Comparison of ENCODE assay signal across 9 cellular contexts in the genomic region with DNA sequence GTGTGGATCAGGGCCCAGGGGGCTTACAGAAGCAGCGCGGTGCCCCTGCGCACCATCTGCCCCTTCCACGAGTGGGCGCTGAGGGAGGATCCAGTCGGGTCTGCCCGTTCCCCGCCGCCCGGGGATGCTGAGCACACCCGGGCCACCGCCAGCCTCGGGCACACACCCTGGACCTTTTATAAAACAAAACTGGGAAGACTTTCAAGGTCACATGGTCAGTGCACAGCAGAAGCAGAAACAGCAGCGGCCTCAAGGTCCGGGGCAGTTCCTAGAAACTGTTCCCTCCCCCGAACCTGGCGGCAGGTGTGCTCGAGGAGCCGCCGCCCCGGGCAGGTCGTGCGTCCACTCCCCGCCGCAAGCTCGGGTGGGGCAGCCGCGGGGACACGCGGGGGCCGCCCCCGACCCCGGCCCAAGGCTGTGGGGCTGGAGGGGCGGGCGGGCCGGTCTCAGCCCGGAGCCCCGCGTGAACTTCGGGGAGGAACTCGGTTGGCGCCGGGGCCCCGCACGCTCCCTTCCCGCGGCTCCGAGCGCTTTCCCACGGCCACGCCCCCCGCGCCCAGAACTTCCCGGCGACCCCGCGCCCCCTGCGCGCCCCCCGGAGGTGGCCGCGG. TPM values are rescaled to one million over a fixed set of nuclear protein-coding genes. Genes with fewer than 3 reads are reported as not detected.
DNase-seq lines count a peak whose midpoint lies in the region; ATAC-seq, FAIRE-seq and TF ChIP-seq lines count a peak whose summit lies in the region.
"Had no signal": no experiment of that assay in that cellular context is flagged by ENCODE, and none has a peak within 500 bp of the region (broad histone marks: within the 10 kb centered on the region; RNA-seq: fewer than 3 reads in every experiment).

No MANE protein-coding gene starts in this region.

- in situ Hi-C loops in HepG2 (cut with HindIII; ENCODE audit: extremely low pct_ligation_motif_present, low pct_unique_long_range_greater_than_20kb) = no loop called here

- POLR2A ChIA-PET in HepG2 (lab: Yijun Ruan, JAX) = no interaction called here

- peak overlapping the region; percentile 72 for H3K4me2 ChIP-seq in HepG2 (ENCODE audit: low read depth, low read length)

- no peak overlapping the region for H3K27ac Mint-ChIP-seq in T-helper 2 cell treated with Interferon-gamma antibody and Interleukin-4, amounts not matched to agents 5 μg/mL and 100 μg/mL, for 36 hours

- CTCF ChIA-PET in HepG2 (lab: Yijun Ruan, JAX; ENCODE audit: low intra/inter-chr PET ratio, low total read pairs) = no interaction called here

- no peak overlapping the region for H2AFZ ChIP-seq in HepG2 (ENCODE audit: low read length)

- ATAC-seq in HepG2 = peak; percentile 58

- no peak for TF ChIP-seq RAD21 in HepG2 (CRISPR knock-in tag; IDR thresholded peaks at IDR 0.05)

- peaks cover 50% of the 10 kb centered on the region for H3K27me3 Mint-ChIP-seq in T-helper 2 cell treated with Interferon-gamma antibody and Interleukin-4, amounts not matched to agents 5 μg/mL and 100 μg/mL, for 36 hours (ENCODE audit: low read depth)

- intact Hi-C loops in dorsolateral prefrontal cortex (cut with DNase I) = loop anchor here (2.0 to 5.0 kb wide), 2 partner anchors 20 to 392 kb away; a partner anchor contains a TSS
- intact Hi-C loops in HepG2 (cut with micrococcal nuclease; ENCODE audit: unreplicated experiment) = no loop called here

- no TSS peak for BruUV-seq in HepG2 (replicated peaks; lab: Mats Ljungman, UMichigan)

- no peak for TF ChIP-seq CTCF in Peyer's patch (IDR thresholded peaks at IDR 0.05)
- peak in 20 of 56 donors; percentile 6 to 38 (median 18) for TF ChIP-seq CTCF in dorsolateral prefrontal cortex (IDR thresholded peaks at IDR 0.05 in 54 of 56, conservative IDR thresholded peaks at IDR 0.05 in 2 of 56; ENCODE audit: low read depth in 1 of 56, partially characterized antibody in 56 of 56)
- TF ChIP-seq CTCF in HepG2 (CRISPR knock-in tag; IDR thresholded peaks at IDR 0.05) = peak; percentile 55

- no peak for DNase-seq in T-helper 2 cell treated with Interferon-gamma antibody and Interleukin-4, amounts not matched to agents 5 μg/mL and 100 μg/mL, for 36 hours (ENCODE audit: low spot score)
- DNase-seq in T-helper 2 cell (no peak), Peyer's patch (peak; percentile 18 to 71 (median 70)), dorsolateral prefrontal cortex (peak in 3 of 10 donors; percentile 10 to 55 (median 54)), HepG2 (ENCODE audit: low spot score) (peak; percentile 45), superior temporal gyrus (ENCODE audit: extremely low spot score) (peak; percentile 35), 8988T (no peak), NCI-H128 (lab: John Stamatoyannopoulos, UW; ENCODE audit: unreplicated experiment) (no peak)

- TF ChIP-seq POLR2A in Peyer's patch (IDR thresholded peaks at IDR 0.05) (peak in 1 of 2 donors; percentile 12), HepG2 (IDR thresholded peaks at IDR 0.05; ENCODE audit: insufficient read depth in 1 of 2, low read depth in 2 of 2, low read length in 2 of 2) (0 out of 4 replicates have a peak, but pooled peaks of 1 of the 2 experiments have one; percentile 30)

- no peaks in the 10 kb centered on the region for H3K36me3 Mint-ChIP-seq in T-helper 2 cell treated with Interferon-gamma antibody and Interleukin-4, amounts not matched to agents 5 μg/mL and 100 μg/mL, for 36 hours (ENCODE audit: low read depth)

- peak overlapping the region; percentile 83 for H3K4me3 Mint-ChIP-seq in T-helper 2 cell treated with Interferon-gamma antibody and Interleukin-4, amounts not matched to agents 5 μg/mL and 100 μg/mL, for 36 hours

- no peak for FAIRE-seq in HepG2 (lab: Jason Lieb, UNC)
- FAIRE-seq: GM18507 had no signal

- no peak for TF ChIP-seq EP300 in HepG2 (IDR thresholded peaks at IDR 0.05; ENCODE audit: low read depth in 2 of 2, low read length in 2 of 2)
- no peak for TF ChIP-seq EP300 in HepG2 (CRISPR knock-in tag; IDR thresholded peaks at IDR 0.05; ENCODE audit: borderline replicate concordance)

- H3K9ac ChIP-seq in HepG2 (ENCODE audit: insufficient read depth, low read depth, low read length) = peak overlapping the region; percentile 72

- peaks cover 16% of the 10 kb centered on the region for H3K79me2 ChIP-seq in HepG2 (ENCODE audit: insufficient read depth, low read length)

- H3K27ac ChIP-seq in Peyer's patch (peak overlapping the region; percentile 11 to 84 (median 71)), dorsolateral prefrontal cortex (peak overlapping the region in 42 of 59 donors; percentile 0 to 85 (median 56)), HepG2 (ENCODE audit: extremely low read length, insufficient read depth, low read length) (peak overlapping the region; percentile 58)

- peak overlapping the region; percentile 49 to 93 (median 78) for H3K4me3 ChIP-seq in Peyer's patch
- H3K4me3 ChIP-seq in dorsolateral prefrontal cortex = peak overlapping the region; percentile 37 to 84 (median 66)
- peak overlapping the region; percentile 55 to 97 (median 71) for H3K4me3 ChIP-seq in HepG2 (replicated peaks in 1 of 3; ENCODE audit: insufficient read depth in 1 of 3, low read depth in 2 of 3, low read length in 3 of 3)

- peaks cover 2% of the 10 kb centered on the region for H3K4me1 Mint-ChIP-seq in T-helper 2 cell treated with Interferon-gamma antibody and Interleukin-4, amounts not matched to agents 5 μg/mL and 100 μg/mL, for 36 hours (ENCODE audit: low read depth)

- H3K9me3 Mint-ChIP-seq in T-helper 2 cell treated with Interferon-gamma antibody and Interleukin-4, amounts not matched to agents 5 μg/mL and 100 μg/mL, for 36 hours = no peaks in the 10 kb centered on the region

- no peaks in the 10 kb centered on the region for H3K27me3 ChIP-seq in Peyer's patch
- no peaks in the 10 kb centered on the region for H3K27me3 ChIP-seq in dorsolateral prefrontal cortex
- no peaks in the 10 kb centered on the region; a peak in 1 of 5 replicates for H3K27me3 ChIP-seq in HepG2 (ENCODE audit: control insufficient read depth in 1 of 2, insufficient read depth in 2 of 2, low read length in 2 of 2)

- H3K9me3 ChIP-seq in Peyer's patch = no peaks in the 10 kb centered on the region
- H3K9me3 ChIP-seq in HepG2 (ENCODE audit: low read length) = no peaks in the 10 kb centered on the region

- 0% methylated on average over 9 of the region's 62 CpGs for WGBS in HepG2 (ENCODE audit: low lambda C conversion rate)

- peaks cover 0 to 1% (median 0%) of the 10 kb centered on the region in 3 donors for H3K36me3 ChIP-seq in Peyer's patch
- peaks cover 1 to 8% of the 10 kb centered on the region in 2 experiments; a peak in 4 of 5 replicates for H3K36me3 ChIP-seq in HepG2 (replicated peaks in 1 of 2; ENCODE audit: control insufficient read depth in 1 of 2, insufficient read depth in 2 of 2, low read length in 2 of 2)

- H3K4me1 ChIP-seq in Peyer's patch (peaks cover 0 to 15% (median 7%) of the 10 kb centered on the region in 4 donors), HepG2 (ENCODE audit: insufficient read depth, low read length) (peaks cover 49% of the 10 kb centered on the region)

- peaks cover 4% of the 10 kb centered on the region for H4K20me1 ChIP-seq in HepG2 (ENCODE audit: insufficient read depth, low read length)

RNA-seq across cellular contexts. Expression of a gene that starts 0.6 kb away (rescaled TPM):
- total RNA-seq in Peyer's patch = 10 to 100 TPM; 12.4 to 34.0 (median 18.7) TPM
- total RNA-seq in dorsolateral prefrontal cortex = 10 to 100 TPM; 14.1 to 39.3 (median 24.1) TPM
- 7.1 and 11.6 TPM in 2 replicates for total RNA-seq in HepG2 (2016; rRNA removed; fragmentation: Illumina TruSeq; extraction: Trizol)
- total RNA-seq in HepG2 (2016; cell fraction: cytosol; rRNA removed; fragmentation: Illumina TruSeq; extraction: Trizol; ENCODE audit: low read depth) = 2.2 TPM in 2 replicates
- 5.6 and 11.2 TPM in 2 replicates for total RNA-seq in HepG2 (2016; cell fraction: insoluble cytoplasmic fraction; rRNA removed; fragmentation: Illumina TruSeq; extraction: Trizol)
- 3.7 and 4.4 TPM in 2 replicates for total RNA-seq in HepG2 (2016; cell fraction: membrane; rRNA removed; fragmentation: Illumina TruSeq; extraction: Trizol)
- 11.3 and 13.5 TPM in 2 replicates for total RNA-seq in HepG2 (2016; cell fraction: nucleus; rRNA removed; fragmentation: Illumina TruSeq; extraction: Trizol)
- 8.6 and 11.9 TPM in 2 replicates for polyA plus RNA-seq in HepG2 (2011; rRNA removed)
- polyA plus RNA-seq in HepG2 (2011; cell fraction: cytosol; rRNA removed) = 9.5 and 10.6 TPM in 2 replicates
- polyA plus RNA-seq in HepG2 (2011; cell fraction: nucleus; rRNA removed) = 33.5 and 35.4 TPM in 2 replicates
- 9.5 and 12.9 TPM in 2 replicates for polyA plus RNA-seq in HepG2 (2012)
- polyA plus RNA-seq in HepG2 (2016; cell fraction: cytosol; fragmentation: Illumina TruSeq; extraction: Trizol; ENCODE audit: low read depth) = 1.8 and 2.4 TPM in 2 replicates
- 5.1 and 7.5 TPM in 2 replicates for polyA plus RNA-seq in HepG2 (2016; cell fraction: insoluble cytoplasmic fraction; fragmentation: Illumina TruSeq; extraction: Trizol; ENCODE audit: low read depth)
- 3.0 and 3.1 TPM in 2 replicates for polyA plus RNA-seq in HepG2 (2016; cell fraction: membrane; fragmentation: Illumina TruSeq; extraction: Trizol; ENCODE audit: low read depth)
- polyA plus RNA-seq in HepG2 (2016; cell fraction: nucleus; fragmentation: Illumina TruSeq; extraction: Trizol; ENCODE audit: insufficient read depth, low read depth) = 19.4 and 20.2 TPM in 2 replicates
- 11.9 and 22.1 TPM in 2 replicates for polyA minus RNA-seq in HepG2 (2011; rRNA and poly(A)+ RNA removed; ENCODE audit: low replicate concordance)
- polyA minus RNA-seq in HepG2 (2011; cell fraction: cytosol; rRNA and poly(A)+ RNA removed) = 9.1 and 9.9 TPM in 2 replicates
- polyA minus RNA-seq in HepG2 (2011; cell fraction: nucleus; rRNA and poly(A)+ RNA removed) = 9.7 and 9.9 TPM in 2 replicates

RNA-seq across cellular contexts. Expression of a gene that starts 21.5 kb away (rescaled TPM):
- total RNA-seq in Peyer's patch = 10 to 100 TPM; 22.3 to 42.7 (median 32.4) TPM
- 10 to 100 TPM; 19.8 to 41.3 (median 28.2) TPM for total RNA-seq in dorsolateral prefrontal cortex
- total RNA-seq in HepG2 (2016; rRNA removed; fragmentation: Illumina TruSeq; extraction: Trizol) = 44.4 and 48.6 TPM in 2 replicates
- 19.9 and 20.2 TPM in 2 replicates for total RNA-seq in HepG2 (2016; cell fraction: cytosol; rRNA removed; fragmentation: Illumina TruSeq; extraction: Trizol; ENCODE audit: low read depth)
- total RNA-seq in HepG2 (2016; cell fraction: insoluble cytoplasmic fraction; rRNA removed; fragmentation: Illumina TruSeq; extraction: Trizol) = 40.6 and 44.3 TPM in 2 replicates
- 30.5 and 35.9 TPM in 2 replicates for total RNA-seq in HepG2 (2016; cell fraction: membrane; rRNA removed; fragmentation: Illumina TruSeq; extraction: Trizol)
- total RNA-seq in HepG2 (2016; cell fraction: nucleus; rRNA removed; fragmentation: Illumina TruSeq; extraction: Trizol) = 22.9 and 23.3 TPM in 2 replicates
- 86.7 and 98.3 TPM in 2 replicates for polyA plus RNA-seq in HepG2 (2011; rRNA removed)
- polyA plus RNA-seq in HepG2 (2011; cell fraction: cytosol; rRNA removed) = 166 and 225 TPM in 2 replicates
- 93.0 and 109 TPM in 2 replicates for polyA plus RNA-seq in HepG2 (2011; cell fraction: nucleus; rRNA removed)
- 38.2 and 39.9 TPM in 2 replicates for polyA plus RNA-seq in HepG2 (2012)
- polyA plus RNA-seq in HepG2 (2016; cell fraction: cytosol; fragmentation: Illumina TruSeq; extraction: Trizol; ENCODE audit: low read depth) = 37.0 and 38.5 TPM in 2 replicates
- polyA plus RNA-seq in HepG2 (2016; cell fraction: insoluble cytoplasmic fraction; fragmentation: Illumina TruSeq; extraction: Trizol; ENCODE audit: low read depth) = 94.0 and 109 TPM in 2 replicates
- 51.5 and 52.2 TPM in 2 replicates for polyA plus RNA-seq in HepG2 (2016; cell fraction: membrane; fragmentation: Illumina TruSeq; extraction: Trizol; ENCODE audit: low read depth)
- polyA plus RNA-seq in HepG2 (2016; cell fraction: nucleus; fragmentation: Illumina TruSeq; extraction: Trizol; ENCODE audit: insufficient read depth, low read depth) = 74.0 and 74.3 TPM in 2 replicates
- 204 and 352 TPM in 2 replicates for polyA minus RNA-seq in HepG2 (2011; rRNA and poly(A)+ RNA removed; ENCODE audit: low replicate concordance)
- polyA minus RNA-seq in HepG2 (2011; cell fraction: cytosol; rRNA and poly(A)+ RNA removed) = 57.7 TPM in 2 replicates
- polyA minus RNA-seq in HepG2 (2011; cell fraction: nucleus; rRNA and poly(A)+ RNA removed) = 16.6 and 19.0 TPM in 2 replicates

RNA-seq across cellular contexts. Expression of a gene that starts 42.3 kb away (rescaled TPM):
- total RNA-seq in Peyer's patch (not detected), dorsolateral prefrontal cortex (1 to 10 TPM in 11 of 120 experiments, under 1 TPM in 13, not detected in 96; 0.63 to 2.8 (median 0.97) TPM), HepG2 (2016; rRNA removed; fragmentation: Illumina TruSeq; extraction: Trizol) (not detected in 2 replicates)
- total RNA-seq in HepG2 (2016; cell fraction: cytosol; rRNA removed; fragmentation: Illumina TruSeq; extraction: Trizol; ENCODE audit: low read depth) = not detected in 2 replicates
- total RNA-seq in HepG2 (2016; cell fraction: insoluble cytoplasmic fraction; rRNA removed; fragmentation: Illumina TruSeq; extraction: Trizol) = not detected in 2 replicates
- not detected in 2 replicates for total RNA-seq in HepG2 (2016; cell fraction: membrane; rRNA removed; fragmentation: Illumina TruSeq; extraction: Trizol)
- total RNA-seq in HepG2 (2016; cell fraction: nucleus; rRNA removed; fragmentation: Illumina TruSeq; extraction: Trizol) = not detected in 2 replicates
- not detected in 2 replicates for polyA plus RNA-seq in HepG2 (2011; rRNA removed)
- 0.09 TPM in 1 of 2 replicates, not detected in the other for polyA plus RNA-seq in HepG2 (2011; cell fraction: cytosol; rRNA removed)
- not detected in 2 replicates for polyA plus RNA-seq in HepG2 (2011; cell fraction: nucleus; rRNA removed)
- polyA plus RNA-seq in HepG2 (2012) = not detected in 2 replicates
- polyA plus RNA-seq in HepG2 (2016; cell fraction: cytosol; fragmentation: Illumina TruSeq; extraction: Trizol; ENCODE audit: low read depth) = not detected in 2 replicates
- not detected in 2 replicates for polyA plus RNA-seq in HepG2 (2016; cell fraction: insoluble cytoplasmic fraction; fragmentation: Illumina TruSeq; extraction: Trizol; ENCODE audit: low read depth)
- polyA plus RNA-seq in HepG2 (2016; cell fraction: membrane; fragmentation: Illumina TruSeq; extraction: Trizol; ENCODE audit: low read depth) = not detected in 2 replicates
- polyA plus RNA-seq in HepG2 (2016; cell fraction: nucleus; fragmentation: Illumina TruSeq; extraction: Trizol; ENCODE audit: insufficient read depth, low read depth) = not detected in 2 replicates
- polyA minus RNA-seq in HepG2 (2011; rRNA and poly(A)+ RNA removed; ENCODE audit: low replicate concordance) = not detected in 2 replicates
- not detected in 2 replicates for polyA minus RNA-seq in HepG2 (2011; cell fraction: cytosol; rRNA and poly(A)+ RNA removed)
- polyA minus RNA-seq in HepG2 (2011; cell fraction: nucleus; rRNA and poly(A)+ RNA removed) = not detected in 2 replicates

Comparison
In these comparisons a context has a peak if more than half of its experiments do, and no peak if none do; other contexts are left out.
1. DNase-seq: peak in Peyer's patch (3 of 3), HepG2 (single experiment) and superior temporal gyrus (single experiment); none in T-helper 2 cell treated with Interferon-gamma antibody and Interleukin-4, amounts not matched to agents 5 μg/mL and 100 μg/mL, for 36 hours (single experiment), T-helper 2 cell (0 of 5), 8988T (single experiment) and NCI-H128 (single experiment).
2. Peak in every context shown above with its lines, with median percentiles within 50 percentile points of each other: H3K27ac ChIP-seq and H3K4me3 ChIP-seq.